Comparison of ENCODE assay signal across 8 cellular contexts in the genomic region with DNA sequence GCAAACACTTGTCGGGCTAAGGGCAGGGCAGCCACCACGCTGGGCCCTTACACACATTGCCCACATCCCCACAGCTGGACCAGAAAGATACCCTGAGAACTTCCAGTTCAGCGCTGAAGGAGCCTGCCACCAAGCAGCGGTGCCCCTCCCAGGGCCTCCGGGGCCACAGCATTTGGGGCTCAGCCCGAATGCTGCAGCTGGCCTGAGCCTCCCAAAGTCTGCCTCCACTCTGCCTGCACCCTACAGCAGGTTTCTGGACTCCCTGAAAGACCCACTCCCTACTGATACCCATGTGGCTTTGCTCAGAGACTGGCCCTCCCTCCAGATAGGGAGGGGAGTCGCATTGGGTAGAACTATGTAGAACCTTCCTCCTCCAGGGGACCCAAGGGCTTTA. TPM values are rescaled to one million over a fixed set of nuclear protein-coding genes. Genes with fewer than 3 reads are reported as not detected.
DNase-seq lines count a peak whose midpoint lies in the region; ATAC-seq and TF ChIP-seq lines count a peak whose summit lies in the region.

No MANE protein-coding gene starts in this region.

- peak overlapping the region; percentile 72 to 96 (median 84) for H3K4me3 ChIP-seq in BLaER1 treated with 17β-estradiol and CSF1 and Interleukin-3, amounts not matched to agents 10 nM and 100 nM
- H3K4me3 ChIP-seq in HUES64 (ENCODE audit: low read length) (peak overlapping the region; percentile 94; the same call in 1 of the 2 replicates), astrocyte of the cerebellum (ENCODE audit: low read depth, low read length) (peak overlapping the region; percentile 77)

- no peaks in the 10 kb centered on the region for H3K9me3 ChIP-seq in BLaER1 treated with 17β-estradiol and CSF1 and Interleukin-3, amounts not matched to agents 10 nM and 100 nM (replicated peaks in 1 of 11)
- H3K9me3 ChIP-seq in HUES64 (ENCODE audit: insufficient read depth, low read depth, low read length) = no peaks in the 10 kb centered on the region

- no peaks in the 10 kb centered on the region for H3K9me3 Mint-ChIP-seq in natural killer cell treated with Interleukin-12 subunit alpha and Interleukin-12 subunit beta and Interleukin-15 and Interleukin-18, amount 100 ng/mL, for 72 hours

- peak overlapping the region; percentile 91 for H3K4me3 Mint-ChIP-seq in natural killer cell treated with Interleukin-12 subunit alpha and Interleukin-12 subunit beta and Interleukin-15 and Interleukin-18, amount 100 ng/mL, for 72 hours

- H3K9ac ChIP-seq in BLaER1 treated with 17β-estradiol and CSF1 and Interleukin-3, amounts not matched to agents 10 nM and 100 nM = peak overlapping the region; percentile 86 to 97 (median 90)
- no peak overlapping the region for H3K9ac ChIP-seq in HUES64 (ENCODE audit: low read depth, low read length)

- peaks cover 53 to 86% (median 74%) of the 10 kb centered on the region in 10 experiments for H3K4me1 ChIP-seq in BLaER1 treated with 17β-estradiol and CSF1 and Interleukin-3, amounts not matched to agents 10 nM and 100 nM
- H3K4me1 ChIP-seq in HUES64 (ENCODE audit: insufficient read depth, low read length) = no peaks in the 10 kb centered on the region; the same call in 1 of the 2 replicates

- no peaks in the 10 kb centered on the region for H3K36me3 Mint-ChIP-seq in natural killer cell treated with Interleukin-12 subunit alpha and Interleukin-12 subunit beta and Interleukin-15 and Interleukin-18, amount 100 ng/mL, for 72 hours

- 95% methylated on average over 6 of the region's 7 CpGs for WGBS in HUES64

- peaks cover 0 to 24% (median 8%) of the 10 kb centered on the region in 11 experiments; a peak in 9 of 22 replicates for H4K20me1 ChIP-seq in BLaER1 treated with 17β-estradiol and CSF1 and Interleukin-3, amounts not matched to agents 10 nM and 100 nM

- no peaks in the 10 kb centered on the region for H3K27me3 Mint-ChIP-seq in natural killer cell treated with Interleukin-12 subunit alpha and Interleukin-12 subunit beta and Interleukin-15 and Interleukin-18, amount 100 ng/mL, for 72 hours

- in situ Hi-C loops in astrocyte of the cerebellum (cut with HindIII; ENCODE audit: low sequenced_read_pairs) = no loop called here

- peak overlapping the region; percentile 86 to 93 for H3K27ac Mint-ChIP-seq in natural killer cell treated with Interleukin-12 subunit alpha and Interleukin-12 subunit beta and Interleukin-15 and Interleukin-18, amount 100 ng/mL, for 72 hours

- H3K27ac ChIP-seq in BLaER1 treated with 17β-estradiol and CSF1 and Interleukin-3, amounts not matched to agents 10 nM and 100 nM = peak overlapping the region; percentile 80 to 98 (median 93); a peak in 21 of 22 replicates
- H3K27ac ChIP-seq in HUES64 (ENCODE audit: low read depth, low read length) = no peak overlapping the region

- H3K27me3 ChIP-seq in BLaER1 treated with 17β-estradiol and CSF1 and Interleukin-3, amounts not matched to agents 10 nM and 100 nM = no peaks in the 10 kb centered on the region
- no peaks in the 10 kb centered on the region for H3K27me3 ChIP-seq in HUES64 (ENCODE audit: insufficient read depth, low read length)

- ATAC-seq in natural killer cell treated with Interleukin-12 subunit alpha and Interleukin-12 subunit beta and Interleukin-15 and Interleukin-18, amount 100 ng/mL, for 72 hours = no peak
- ATAC-seq in HG03354 (IDR thresholded peaks at IDR 0.05; ENCODE audit: poor library complexity, severe bottlenecking, unreplicated experiment) = no peak

- DNase-seq in astrocyte of the cerebellum (ENCODE audit: low read depth) (no peak), NCI-H526 (lab: John Stamatoyannopoulos, UW) (no peak), COR-L47 (lab: John Stamatoyannopoulos, UW) (no peak)
- no peak for DNase-seq in natural killer cell treated with Interleukin-12 subunit alpha and Interleukin-12 subunit beta and Interleukin-15 and Interleukin-18, amount 100 ng/mL, for 72 hours (ENCODE audit: low spot score)
- DNase-seq in stimulated activated naive CD4-positive, alpha-beta T cell treated with Interleukin-2 at 50 U/mL for 16 hours (lab: John Stamatoyannopoulos, UW) = no peak

- peaks cover 22 to 30% of the 10 kb centered on the region in 2 donors for H3K4me1 Mint-ChIP-seq in natural killer cell treated with Interleukin-12 subunit alpha and Interleukin-12 subunit beta and Interleukin-15 and Interleukin-18, amount 100 ng/mL, for 72 hours (ENCODE audit: low read depth in 2 of 2)

- H3K4me2 ChIP-seq in BLaER1 treated with 17β-estradiol and CSF1 and Interleukin-3, amounts not matched to agents 10 nM and 100 nM = peak overlapping the region; percentile 90 to 98 (median 96)

- no peak for TF ChIP-seq CTCF in astrocyte of the cerebellum (IDR thresholded peaks at IDR 0.05; ENCODE audit: low read depth, low read length, missing control alignments)

- no peaks in the 10 kb centered on the region; a peak in 1 of 22 replicates for H3K36me3 ChIP-seq in BLaER1 treated with 17β-estradiol and CSF1 and Interleukin-3, amounts not matched to agents 10 nM and 100 nM
- H3K36me3 ChIP-seq in HUES64 (ENCODE audit: insufficient read depth, low read length) = no peaks in the 10 kb centered on the region

RNA-seq across cellular contexts. Expression of a gene that starts 1.5 kb away (rescaled TPM):
- polyA plus RNA-seq in HUES64 (2013, experiment 1 of 2) = 91.2 TPM
- 106 TPM for polyA plus RNA-seq in HUES64 (2013, experiment 2 of 2)
- 100 to 1,000 TPM in 1 of 2 donors, 10 to 100 TPM in 1; 83.9 to 104 TPM for total RNA-seq in natural killer cell treated with Interleukin-12 subunit alpha and Interleukin-12 subunit beta and Interleukin-15 and Interleukin-18, amount 100 ng/mL, for 72 hours

RNA-seq across cellular contexts. Expression of a gene that starts 3.3 kb away (rescaled TPM):
- not detected for polyA plus RNA-seq in HUES64 (2013, experiment 1 of 2)
- not detected for polyA plus RNA-seq in HUES64 (2013, experiment 2 of 2)
- not detected for total RNA-seq in natural killer cell treated with Interleukin-12 subunit alpha and Interleukin-12 subunit beta and Interleukin-15 and Interleukin-18, amount 100 ng/mL, for 72 hours

RNA-seq across cellular contexts. Expression of a gene that starts 27.6 kb away (rescaled TPM):
- polyA plus RNA-seq in HUES64 (2013, experiment 1 of 2) = not detected
- polyA plus RNA-seq in HUES64 (2013, experiment 2 of 2) = not detected
- not detected for total RNA-seq in natural killer cell treated with Interleukin-12 subunit alpha and Interleukin-12 subunit beta and Interleukin-15 and Interleukin-18, amount 100 ng/mL, for 72 hours

RNA-seq across cellular contexts. Expression of a gene that starts 28.8 kb away (rescaled TPM):
- 276 TPM for polyA plus RNA-seq in HUES64 (2013, experiment 1 of 2)
- polyA plus RNA-seq in HUES64 (2013, experiment 2 of 2) = 272 TPM
- total RNA-seq in natural killer cell treated with Interleukin-12 subunit alpha and Interleukin-12 subunit beta and Interleukin-15 and Interleukin-18, amount 100 ng/mL, for 72 hours = 100 to 1,000 TPM; 691 to 774 TPM

RNA-seq across cellular contexts. Expression of a gene that starts 39.6 kb away (rescaled TPM):
- polyA plus RNA-seq in HUES64 (2013, experiment 1 of 2) = 172 TPM
- 174 TPM for polyA plus RNA-seq in HUES64 (2013, experiment 2 of 2)
- total RNA-seq in natural killer cell treated with Interleukin-12 subunit alpha and Interleukin-12 subunit beta and Interleukin-15 and Interleukin-18, amount 100 ng/mL, for 72 hours = 100 to 1,000 TPM; 874 to 929 TPM
